In the genomic region with DNA sequence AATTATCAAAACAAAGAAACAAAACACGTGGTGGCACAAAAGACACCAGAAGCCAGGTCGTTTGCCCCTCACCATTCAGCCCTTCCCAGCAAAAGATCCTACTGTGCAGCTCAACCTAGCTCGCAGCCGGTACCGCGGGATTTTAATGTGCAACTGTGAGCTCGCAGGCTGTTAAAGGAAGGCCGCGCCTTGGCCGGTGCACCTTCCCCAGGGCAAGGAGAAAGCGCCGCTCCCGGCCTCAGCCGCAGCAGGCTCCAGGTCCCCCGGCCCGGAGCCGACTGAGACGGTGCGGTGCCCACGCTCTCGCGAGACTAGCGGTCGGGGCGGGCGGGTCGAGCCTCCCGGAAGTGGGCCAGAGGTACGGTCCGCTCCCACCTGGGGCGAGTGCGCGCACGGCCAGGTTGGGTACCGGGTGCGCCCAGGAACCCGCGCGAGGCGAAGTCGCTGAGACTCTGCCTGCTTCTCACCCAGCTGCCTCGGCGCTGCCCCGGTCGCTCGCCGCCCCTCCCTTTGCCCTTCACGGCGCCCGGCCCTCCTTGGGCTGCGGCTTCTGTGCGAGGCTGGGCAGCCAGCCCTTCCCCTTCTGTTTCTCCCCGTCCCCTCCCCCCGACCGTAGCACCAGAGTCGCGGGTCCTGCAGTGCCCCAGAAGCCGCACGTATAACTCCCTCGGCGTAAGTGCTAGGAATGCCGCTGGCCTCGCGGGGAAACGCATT, we compare ENCODE assay signal across 1 cellular context.
TF ChIP-seq lines count a peak whose summit lies in the region.

Gene AGL (plus strand): TSS at position 618 of the 714 bp plus-strand sequence. CDS start 682 bp downstream, outside the sequence.

TF ChIP-seq in HepG2, 621 proteins besides CTCF, POLR2A, EP300 and RAD21 (continued from another document and continues in another):
- TF ChIP-seq AFF4 (CRISPR knock-in tag; IDR thresholded peaks at IDR 0.05) (no peak), HOXA5 (CRISPR knock-in tag; IDR thresholded peaks at IDR 0.05) (no peak; the same call in 1 of the 2 replicates), FOXA1 (IDR thresholded peaks at IDR 0.05) (no peak), FOXA1 (CRISPR knock-in tag; IDR thresholded peaks at IDR 0.05) (no peak), ZNF780A (CRISPR knock-in tag; IDR thresholded peaks at IDR 0.05) (no peak), CHD4 (IDR thresholded peaks at IDR 0.05; ENCODE audit: borderline replicate concordance, low read length) (no peak), ZNF782 (CRISPR knock-in tag; IDR thresholded peaks at IDR 0.05; ENCODE audit: borderline replicate concordance) (no peak), ZNF703 (CRISPR knock-in tag; IDR thresholded peaks at IDR 0.05; ENCODE audit: borderline replicate concordance) (no peak), GATAD2A (CRISPR knock-in tag; IDR thresholded peaks at IDR 0.05) (peak; percentile 68), ZNF878 (CRISPR knock-in tag; IDR thresholded peaks at IDR 0.05) (no peak), ZNF879 (CRISPR knock-in tag; IDR thresholded peaks at IDR 0.05) (no peak), ADNP (CRISPR knock-in tag; IDR thresholded peaks at IDR 0.05) (peak; percentile 41; the same call in 1 of the 2 replicates), KLF11 (CRISPR knock-in tag; IDR thresholded peaks at IDR 0.05) (no peak), JUN (CRISPR knock-in tag; IDR thresholded peaks at IDR 0.05) (no peak), MEIS1 (CRISPR knock-in tag; IDR thresholded peaks at IDR 0.05; ENCODE audit: borderline replicate concordance) (no peak), PCBP2 (optimal IDR thresholded peaks at IDR 0.05; ENCODE audit: low read depth, low read length, poor library complexity, severe bottlenecking) (no peak), DPF2 (CRISPR knock-in tag; IDR thresholded peaks at IDR 0.05; ENCODE audit: borderline replicate concordance, low read depth) (no peak), ZNF34 (CRISPR knock-in tag; IDR thresholded peaks at IDR 0.05; ENCODE audit: borderline replicate concordance) (no peak), UBTF (CRISPR knock-in tag; IDR thresholded peaks at IDR 0.05) (peak; percentile 94), ZNF496 (CRISPR knock-in tag; IDR thresholded peaks at IDR 0.05; ENCODE audit: insufficient replicate concordance) (no peak), SATB2 (CRISPR knock-in tag; IDR thresholded peaks at IDR 0.05) (peak; percentile 94; the same call in 1 of the 2 replicates), ZFAT (CRISPR knock-in tag; conservative IDR thresholded peaks at IDR 0.05) (0 out of 2 replicates have a peak, but pooled peaks have one; percentile 81), ZNF260 (CRISPR knock-in tag; IDR thresholded peaks at IDR 0.05; ENCODE audit: borderline replicate concordance, low read depth) (no peak), NFIB (CRISPR knock-in tag; IDR thresholded peaks at IDR 0.05; ENCODE audit: borderline replicate concordance) (no peak), PHF5A (CRISPR knock-in tag; IDR thresholded peaks at IDR 0.05; ENCODE audit: low read depth, unreplicated experiment) (peak; percentile 51), ZBTB7B (CRISPR knock-in tag; IDR thresholded peaks at IDR 0.05) (peak; percentile 65; the same call in 1 of the 2 replicates), ZSCAN29 (CRISPR knock-in tag; conservative IDR thresholded peaks at IDR 0.05) (0 out of 2 replicates have a peak, but pooled peaks have one; percentile 29), ZNF142 (CRISPR knock-in tag; IDR thresholded peaks at IDR 0.05) (peak; percentile 68; the same call in 1 of the 2 replicates), HIC2 (CRISPR knock-in tag; IDR thresholded peaks at IDR 0.05; ENCODE audit: low read depth) (peak; percentile 82), ATAD3A (CRISPR knock-in tag; IDR thresholded peaks at IDR 0.05) (no peak), FOXO1 (CRISPR knock-in tag; IDR thresholded peaks at IDR 0.05) (peak; percentile 49; the same call in 1 of the 2 replicates), NFIC (IDR thresholded peaks at IDR 0.05; ENCODE audit: low read length) (no peak), RBM39 (IDR thresholded peaks at IDR 0.05; ENCODE audit: low read depth, low read length, poor library complexity, severe bottlenecking) (peak; percentile 84), ZNF629 (CRISPR knock-in tag; conservative IDR thresholded peaks at IDR 0.05) (peak; percentile 57), SIN3B (IDR thresholded peaks at IDR 0.05; ENCODE audit: low read length) (no peak), ZKSCAN1 (IDR thresholded peaks at IDR 0.05; ENCODE audit: low read length) (no peak), MTA1 (CRISPR knock-in tag; IDR thresholded peaks at IDR 0.05; ENCODE audit: borderline replicate concordance) (peak; percentile 89; the same call in 1 of the 2 replicates), HOXD1 (CRISPR knock-in tag; IDR thresholded peaks at IDR 0.05) (0 out of 2 replicates have a peak, but pooled peaks have one; percentile 32)
- TF ChIP-seq, protein P1, sequence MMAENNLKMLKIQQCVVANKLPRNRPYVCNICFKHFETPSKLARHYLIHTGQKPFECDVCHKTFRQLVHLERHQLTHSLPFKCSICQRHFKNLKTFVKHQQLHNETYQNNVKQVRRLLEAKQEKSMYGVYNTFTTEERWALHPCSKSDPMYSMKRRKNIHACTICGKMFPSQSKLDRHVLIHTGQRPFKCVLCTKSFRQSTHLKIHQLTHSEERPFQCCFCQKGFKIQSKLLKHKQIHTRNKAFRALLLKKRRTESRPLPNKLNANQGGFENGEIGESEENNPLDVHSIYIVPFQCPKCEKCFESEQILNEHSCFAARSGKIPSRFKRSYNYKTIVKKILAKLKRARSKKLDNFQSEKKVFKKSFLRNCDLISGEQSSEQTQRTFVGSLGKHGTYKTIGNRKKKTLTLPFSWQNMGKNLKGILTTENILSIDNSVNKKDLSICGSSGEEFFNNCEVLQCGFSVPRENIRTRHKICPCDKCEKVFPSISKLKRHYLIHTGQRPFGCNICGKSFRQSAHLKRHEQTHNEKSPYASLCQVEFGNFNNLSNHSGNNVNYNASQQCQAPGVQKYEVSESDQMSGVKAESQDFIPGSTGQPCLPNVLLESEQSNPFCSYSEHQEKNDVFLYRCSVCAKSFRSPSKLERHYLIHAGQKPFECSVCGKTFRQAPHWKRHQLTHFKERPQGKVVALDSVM (CRISPR knock-in tag; IDR thresholded peaks at IDR 0.05): peak; percentile 60; the same call in 1 of the 2 replicates
- TF ChIP-seq, protein P2, sequence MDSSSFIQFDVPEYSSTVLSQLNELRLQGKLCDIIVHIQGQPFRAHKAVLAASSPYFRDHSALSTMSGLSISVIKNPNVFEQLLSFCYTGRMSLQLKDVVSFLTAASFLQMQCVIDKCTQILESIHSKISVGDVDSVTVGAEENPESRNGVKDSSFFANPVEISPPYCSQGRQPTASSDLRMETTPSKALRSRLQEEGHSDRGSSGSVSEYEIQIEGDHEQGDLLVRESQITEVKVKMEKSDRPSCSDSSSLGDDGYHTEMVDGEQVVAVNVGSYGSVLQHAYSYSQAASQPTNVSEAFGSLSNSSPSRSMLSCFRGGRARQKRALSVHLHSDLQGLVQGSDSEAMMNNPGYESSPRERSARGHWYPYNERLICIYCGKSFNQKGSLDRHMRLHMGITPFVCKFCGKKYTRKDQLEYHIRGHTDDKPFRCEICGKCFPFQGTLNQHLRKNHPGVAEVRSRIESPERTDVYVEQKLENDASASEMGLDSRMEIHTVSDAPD (CRISPR knock-in tag; IDR thresholded peaks at IDR 0.05): peak; percentile 2; the same call in 1 of the 2 replicates
- TF ChIP-seq, protein P3, sequence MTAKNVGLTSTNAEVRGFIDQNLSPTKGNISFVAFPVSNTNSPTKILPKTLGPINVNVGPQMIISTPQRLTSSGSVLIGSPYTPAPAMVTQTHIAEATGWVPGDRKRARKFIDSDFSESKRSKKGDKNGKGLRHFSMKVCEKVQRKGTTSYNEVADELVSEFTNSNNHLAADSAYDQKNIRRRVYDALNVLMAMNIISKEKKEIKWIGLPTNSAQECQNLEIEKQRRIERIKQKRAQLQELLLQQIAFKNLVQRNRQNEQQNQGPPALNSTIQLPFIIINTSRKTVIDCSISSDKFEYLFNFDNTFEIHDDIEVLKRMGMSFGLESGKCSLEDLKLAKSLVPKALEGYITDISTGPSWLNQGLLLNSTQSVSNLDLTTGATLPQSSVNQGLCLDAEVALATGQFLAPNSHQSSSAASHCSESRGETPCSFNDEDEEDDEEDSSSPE (CRISPR knock-in tag; IDR thresholded peaks at IDR 0.05): peak; percentile 46; the same call in 1 of the 2 replicates
